6 cellular contexts compared by ENCODE assay signal in the genomic region with DNA sequence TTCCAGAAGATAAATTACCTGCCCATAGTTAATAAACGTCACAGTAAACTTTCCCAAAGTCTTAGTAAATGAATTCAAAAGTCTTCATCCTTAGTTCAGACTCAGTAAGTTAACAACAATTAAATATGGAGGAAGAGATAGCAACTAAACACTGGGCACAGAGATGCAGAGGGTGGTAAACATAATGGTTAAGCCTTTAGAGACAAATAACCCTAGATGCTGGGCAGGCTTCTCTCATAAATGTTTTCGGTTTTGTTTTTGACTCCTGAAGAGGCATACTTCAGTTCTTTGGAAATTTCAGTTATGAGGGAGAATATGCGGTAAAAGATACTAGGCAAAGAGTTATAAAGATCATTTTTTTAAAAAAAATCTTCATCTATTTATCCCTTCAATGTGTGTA.
"Had no signal": no experiment of that assay in that cellular context is flagged by ENCODE, and none has a peak within 500 bp of the region (broad histone marks: within the 10 kb centered on the region; RNA-seq: fewer than 3 reads in every experiment).

No MANE protein-coding gene starts in this region.

- H3K27ac ChIP-seq: HL-60 had no signal

- ATAC-seq: HepG2, K562 had no signal

- DNase-seq: IMR-90, KBM-7, KG1 had no signal

- H3K4me3 ChIP-seq: K562 had no signal
